Comparison of ENCODE assay signal across 8 cellular contexts in the genomic region with DNA sequence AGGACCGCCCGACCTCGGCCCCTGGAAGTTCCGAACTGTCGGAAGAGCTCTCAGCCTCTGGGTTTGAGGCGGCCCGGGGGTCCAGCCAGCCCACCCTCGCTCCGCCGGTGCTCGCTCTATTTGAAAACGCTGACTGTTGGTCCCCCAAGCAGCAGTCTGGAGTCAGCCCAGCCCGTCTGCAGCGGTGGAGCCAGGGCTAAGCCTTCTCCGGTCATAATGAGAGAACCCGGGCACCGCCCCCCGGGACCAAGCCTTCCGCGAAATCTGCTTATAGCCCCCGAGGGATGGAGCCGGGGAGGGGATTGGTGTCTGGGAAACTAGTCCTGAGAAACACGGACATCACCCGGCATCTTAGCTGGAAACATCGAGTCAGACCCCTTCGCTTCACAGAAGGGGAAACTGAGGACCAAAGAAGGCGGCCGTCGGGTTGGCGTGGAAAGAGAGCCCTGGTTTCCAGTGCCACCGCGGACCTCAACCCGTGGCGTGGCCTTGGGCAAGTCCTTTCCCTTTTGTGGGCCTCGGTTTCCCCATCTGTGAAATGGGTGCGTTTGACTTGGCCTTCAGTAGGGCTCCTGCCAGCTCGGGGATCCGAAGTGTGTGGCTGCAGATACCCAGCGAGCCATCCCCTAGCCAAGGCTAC. TPM values are rescaled to one million over a fixed set of nuclear protein-coding genes. Genes with fewer than 3 reads are reported as not detected.
A peak's percentile ranks its signal among the peaks of the same experiment; 100 is the strongest.
DNase-seq lines count a peak whose midpoint lies in the region; ATAC-seq, FAIRE-seq and TF ChIP-seq lines count a peak whose summit lies in the region.

No MANE protein-coding gene starts in this region.

- POLR2A ChIA-PET in K562 (lab: Yijun Ruan, JAX) = no interaction called here

- H3K4me3 ChIP-seq in cardiac muscle cell = peak overlapping the region; percentile 76
- peak overlapping the region; percentile 43 for H3K4me3 ChIP-seq in K562
- H3K4me3 ChIP-seq in lower lobe of right lung = peak overlapping the region; percentile 83
- H3K4me3 ChIP-seq in tibial nerve = peak overlapping the region; percentile 62 to 86 (median 70)

- H3K27ac ChIP-seq in cardiac muscle cell (no peak overlapping the region), K562 (ENCODE audit: extremely low read depth, low read depth, low read length) (no peak overlapping the region), lower lobe of right lung (peak overlapping the region; percentile 81), tibial nerve (peak overlapping the region in 3 of 4 donors; percentile 67 to 87 (median 77))

- H3K36me3 ChIP-seq in cardiac muscle cell (no peaks in the 10 kb centered on the region), K562 (ENCODE audit: control insufficient read depth, insufficient read depth, low read length) (no peaks in the 10 kb centered on the region), lower lobe of right lung (no peaks in the 10 kb centered on the region), tibial nerve (no peaks in the 10 kb centered on the region)

- FAIRE-seq in K562 (lab: Jason Lieb, UNC) = no peak

- no peaks in the 10 kb centered on the region for H3K79me2 ChIP-seq in K562 (ENCODE audit: control insufficient read depth, insufficient read depth, low read length)

- H3K4me1 ChIP-seq in cardiac muscle cell (ENCODE audit: low read depth) (peaks cover 3% of the 10 kb centered on the region), K562 (replicated peaks in 1 of 2; ENCODE audit: control insufficient read depth in 2 of 2, insufficient read depth in 2 of 2, low read length in 2 of 2) (peaks cover 6 to 20% of the 10 kb centered on the region in 2 experiments; a peak in 3 of 5 replicates), lower lobe of right lung (peaks cover 42% of the 10 kb centered on the region), tibial nerve (peaks cover 0 to 45% (median 15%) of the 10 kb centered on the region in 4 donors)

- peak overlapping the region in 1 of 2 experiments; percentile 90; a peak in 2 of 4 replicates for H3K9ac ChIP-seq in K562 (ENCODE audit: insufficient read depth in 1 of 2, low read depth in 2 of 2, low read length in 2 of 2)

- no peaks in the 10 kb centered on the region for H3K27me3 ChIP-seq in cardiac muscle cell
- H3K27me3 ChIP-seq in K562 (ENCODE audit: control insufficient read depth in 2 of 2, insufficient read depth in 2 of 2, low read length in 2 of 2) = peaks cover 0 to 11% of the 10 kb centered on the region in 2 experiments; a peak in 2 of 5 replicates
- H3K27me3 ChIP-seq in lower lobe of right lung (ENCODE audit: low read depth) = peaks cover 16% of the 10 kb centered on the region
- H3K27me3 ChIP-seq in tibial nerve = peaks cover 0 to 7% of the 10 kb centered on the region in 2 donors

- intact Hi-C loops in cardiac septum (cut with DNase I) = loop anchor here (5.0 to 10.0 kb wide), 2 partner anchors 62 to 190 kb away; no protein-coding TSS in a partner anchor
- intact Hi-C loops in K562 (cut with micrococcal nuclease) = no loop called here
- intact Hi-C loops in lower lobe of right lung (cut with DNase I) = no loop called here

- DNase-seq in cardiac muscle cell (ENCODE audit: low read depth in 1 of 2, low spot score in 1 of 2) = peak in 1 of 2 donors; percentile 43
- no peak for DNase-seq in cardiac septum (ENCODE audit: low spot score)
- DNase-seq in K562 (ENCODE audit: extremely low read depth in 1 of 4, low spot score in 3 of 4) = no peak
- DNase-seq in lower lobe of right lung = no peak
- DNase-seq in tibial nerve (ENCODE audit: low spot score in 2 of 2) = no peak
- no peak for DNase-seq in COLO668 (lab: John Stamatoyannopoulos, UW; ENCODE audit: unreplicated experiment)
- no peak for DNase-seq in NCI-H69 (lab: John Stamatoyannopoulos, UW)

- CTCF ChIA-PET in K562 (lab: Yijun Ruan, JAX; ENCODE audit: low intra/inter-chr PET ratio) = no interaction called here

- H3K4me2 ChIP-seq in K562 (ENCODE audit: insufficient read depth, low read length) = peak overlapping the region; percentile 57

- H3K9me1 ChIP-seq in K562 (ENCODE audit: control insufficient read depth, insufficient read depth, low read length) = no peaks in the 10 kb centered on the region

- ATAC-seq in K562 (no peak), lower lobe of right lung (peak in 1 of 2 donors; percentile 31), HG03045 (IDR thresholded peaks at IDR 0.05; ENCODE audit: unreplicated experiment) (no peak)

- 22% methylated on average over 22 of the region's 39 CpGs for WGBS in K562 (ENCODE audit: insufficient coverage, low coverage, missing lambda C conversion rate)
- WGBS in tibial nerve, 2 donors = 5 to 8% methylated on average over 28 to 35 of the region's 39 CpGs

- no peak for TF ChIP-seq EP300 in K562 (IDR thresholded peaks at IDR 0.05; ENCODE audit: low read length)
- TF ChIP-seq EP300 in tibial nerve (IDR thresholded peaks at IDR 0.05) = no peak

- TF ChIP-seq CTCF in cardiac muscle cell (IDR thresholded peaks at IDR 0.05; ENCODE audit: low read depth, low read length) (no peak), K562 (IDR thresholded peaks at IDR 0.05 in 2 of 3, conservative IDR thresholded peaks at IDR 0.05 in 1 of 3; ENCODE audit: insufficient read depth in 2 of 3, low read depth in 1 of 3, low read length in 3 of 3) (no peak), lower lobe of right lung (IDR thresholded peaks at IDR 0.05) (no peak), tibial nerve (IDR thresholded peaks at IDR 0.05) (no peak)

- BruUV-seq in K562 (replicated peaks; lab: Mats Ljungman, UMichigan) = no TSS peak

- in situ Hi-C loops in K562 (cut with MboI) = no loop called here

- peak overlapping the region; percentile 48; the same call in 1 of the 2 replicates for H2AFZ ChIP-seq in K562 (ENCODE audit: low read depth, low read length)

- no peak for TF ChIP-seq POLR2A in K562 (conservative IDR thresholded peaks at IDR 0.05)
- TF ChIP-seq POLR2A in tibial nerve (IDR thresholded peaks at IDR 0.05) = no peak

- no peak for TF ChIP-seq RAD21 in K562 (CRISPR knock-in tag; conservative IDR thresholded peaks at IDR 0.05 in 1 of 2, IDR thresholded peaks at IDR 0.05 in 1 of 2)

- H3K9me3 ChIP-seq in cardiac muscle cell (ENCODE audit: low read depth) = no peaks in the 10 kb centered on the region
- no peaks in the 10 kb centered on the region for H3K9me3 ChIP-seq in K562 (replicated peaks; ENCODE audit: control insufficient read depth, insufficient read depth, low read depth, low read length)
- no peaks in the 10 kb centered on the region for H3K9me3 ChIP-seq in lower lobe of right lung
- no peaks in the 10 kb centered on the region for H3K9me3 ChIP-seq in tibial nerve

- H4K20me1 ChIP-seq in K562 (replicated peaks; ENCODE audit: control insufficient read depth, insufficient read depth, low read length) = no peaks in the 10 kb centered on the region

TF ChIP-seq in K562, 482 proteins besides CTCF, POLR2A, EP300 and RAD21 (continues in another document):
- TF ChIP-seq, protein P1, sequence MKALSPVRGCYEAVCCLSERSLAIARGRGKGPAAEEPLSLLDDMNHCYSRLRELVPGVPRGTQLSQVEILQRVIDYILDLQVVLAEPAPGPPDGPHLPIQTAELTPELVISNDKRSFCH (CRISPR knock-in tag; IDR thresholded peaks at IDR 0.05) = no peak
- TF ChIP-seq, protein P1 (tag; IDR thresholded peaks at IDR 0.05) = peak; percentile 36; the same call in 1 of the 2 replicates
- TF ChIP-seq CBX1 (IDR thresholded peaks at IDR 0.05; ENCODE audit: low read depth) = peak; percentile 66; the same call in 1 of the 2 replicates
- TF ChIP-seq KDM1A (IDR thresholded peaks at IDR 0.05) = peak; percentile 84 to 87

RNA-seq across cellular contexts. Expression of a gene that starts 1.0 kb away (rescaled TPM):
- 8.8 and 11.5 TPM in 2 replicates for total RNA-seq in cardiac muscle cell
- polyA plus RNA-seq in cardiac muscle cell = 6.5 and 7.2 TPM in 2 replicates
- total RNA-seq in cardiac septum = 97.1 TPM
- total RNA-seq in K562 (2011; cell fraction: chromatin; rRNA removed; ENCODE audit: low replicate concordance) = 0.86 and 1.3 TPM in 2 replicates
- 1.3 TPM in 2 replicates for total RNA-seq in K562 (2011; cell fraction: nucleolus; rRNA removed)
- 0.88 and 1.6 TPM in 2 replicates for total RNA-seq in K562 (2011; cell fraction: nucleoplasm; rRNA removed)
- 0.36 and 0.65 TPM in 2 replicates for total RNA-seq in K562 (2014; rRNA removed)
- total RNA-seq in K562 (2014; rRNA removed; fragmentation: Illumina TruSeq; extraction: Trizol) = 0.38 and 0.44 TPM in 2 replicates
- total RNA-seq in K562 (2015; rRNA removed; fragmentation: Illumina TruSeq; extraction: Trizol) = 0.43 and 0.53 TPM in 2 replicates
- total RNA-seq in K562 (2021) = 1.0 and 1.1 TPM in 2 replicates
- 0.11 and 0.24 TPM in 2 replicates for polyA plus RNA-seq in K562 (2011; rRNA removed)
- 0.03 and 0.39 TPM in 2 replicates for polyA plus RNA-seq in K562 (2011; cell fraction: cytosol; rRNA removed)
- polyA plus RNA-seq in K562 (2011; cell fraction: nucleus; rRNA removed) = 0.17 and 0.57 TPM in 2 replicates
- polyA plus RNA-seq in K562 (2012) = 0.65 and 1.00 TPM in 2 replicates
- 0.58 TPM in 2 replicates for polyA plus RNA-seq in K562 (2014; fragmentation: Illumina TruSeq; extraction: Trizol)
- under 1 TPM; 0.11 to 0.24 TPM for polyA plus RNA-seq in K562 (2014; fragmentation: Nextera tagmentation; extraction: Ambion mirVana)
- 0.30 and 0.89 TPM in 2 replicates for polyA plus RNA-seq in K562 (2014; rRNA removed)
- polyA minus RNA-seq in K562 (2011; rRNA and poly(A)+ RNA removed) = 0.12 and 0.67 TPM in 2 replicates
- 0.57 TPM in 1 of 2 replicates, not detected in the other for polyA minus RNA-seq in K562 (2011; cell fraction: cytosol; rRNA and poly(A)+ RNA removed)
- polyA minus RNA-seq in K562 (2011; cell fraction: nucleus; rRNA and poly(A)+ RNA removed) = 0.27 TPM in 1 of 2 replicates, not detected in the other
- 12.0 TPM for total RNA-seq in lower lobe of right lung
- 10 to 100 TPM in 2 of 4 donors, 1 to 10 TPM in 2; 7.2 to 13.2 (median 9.5) TPM for total RNA-seq in tibial nerve

Comparison
In these comparisons a context has a peak if more than half of its experiments do, and no peak if none do; other contexts are left out.
1. H3K27ac ChIP-seq: peak in lower lobe of right lung (single experiment) and tibial nerve (3 of 4); none in cardiac muscle cell (single experiment) and K562 (single experiment).
2. Peak in every context shown above with its lines, with median percentiles within 50 percentile points of each other: H3K4me3 ChIP-seq.